In the genomic region with DNA sequence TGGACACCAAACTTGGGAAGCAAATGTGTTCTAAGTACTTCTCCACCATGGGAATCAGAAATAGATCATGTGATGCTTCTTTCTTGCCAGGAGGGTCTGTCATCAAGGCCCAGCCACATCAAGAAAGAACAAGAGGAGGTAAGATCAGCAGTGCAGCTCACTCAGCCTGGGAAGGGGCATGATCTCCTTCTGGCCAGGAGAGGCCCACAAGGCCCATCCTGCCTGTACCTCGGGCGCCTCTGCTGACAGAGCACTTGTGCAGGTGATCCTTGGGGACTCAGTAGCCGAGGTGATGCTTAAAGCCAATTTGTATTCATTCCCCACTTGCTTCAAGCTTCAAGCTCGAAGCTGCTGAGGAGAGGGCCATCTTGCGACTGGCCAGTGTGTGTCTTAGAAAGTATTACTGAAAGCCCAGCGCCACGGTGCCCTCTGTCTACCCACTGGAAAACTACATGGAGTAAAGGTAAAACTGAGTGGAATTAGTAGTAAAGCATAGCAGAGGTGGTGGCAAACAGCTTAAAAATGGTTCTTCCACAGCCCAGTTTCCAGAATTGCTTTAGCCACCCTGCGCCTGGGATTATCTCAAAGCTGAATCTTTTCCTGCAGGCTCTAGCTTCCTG, we compare ENCODE assay signal across 8 cellular contexts. TPM values are rescaled to one million over a fixed set of nuclear protein-coding genes. Genes with fewer than 3 reads are reported as not detected.
DNase-seq lines count a peak whose midpoint lies in the region; ATAC-seq and TF ChIP-seq lines count a peak whose summit lies in the region.

No MANE protein-coding gene starts in this region.

- H2BK15ac ChIP-seq in mesenchymal stem cell (ENCODE audit: low read depth, poor library complexity, severe bottlenecking): no peak overlapping the region

- H3K9me3 ChIP-seq in mesenchymal stem cell (ENCODE audit: control insufficient read depth, low read length): no peaks in the 10 kb centered on the region

- 86% methylated on average over 8 of the region's 8 CpGs for WGBS in mesenchymal stem cell

- peaks cover 15 to 75% of the 10 kb centered on the region in 2 experiments for H3K36me3 ChIP-seq in mesenchymal stem cell (ENCODE audit: control insufficient read depth in 1 of 2, insufficient read depth in 2 of 2, low read depth in 1 of 2, low read length in 2 of 2)

- no peak overlapping the region for H3K18ac ChIP-seq in mesenchymal stem cell (ENCODE audit: low read depth in 1 of 2, low read length in 2 of 2)

- H2AFZ ChIP-seq in mesenchymal stem cell (ENCODE audit: low read depth, low read length): no peak overlapping the region

- H3K27ac ChIP-seq in mesenchymal stem cell (ENCODE audit: low read length, poor library complexity, severe bottlenecking): no peak overlapping the region

- TF ChIP-seq CTCF in LNCaP clone FGC (IDR thresholded peaks at IDR 0.05; ENCODE audit: control insufficient read depth, extremely low read depth, insufficient read depth) (peak; percentile 62), cardiac fibroblast (IDR thresholded peaks at IDR 0.05; ENCODE audit: low read depth, low read length) (peak; percentile 65)

- H4K91ac ChIP-seq in mesenchymal stem cell (ENCODE audit: low read length): no peak overlapping the region

- H3K4me3 ChIP-seq in LNCaP clone FGC (ENCODE audit: low read depth, low read length): no peak overlapping the region
- no peak overlapping the region for H3K4me3 ChIP-seq in cardiac fibroblast (replicated peaks in 1 of 2; ENCODE audit: low read depth in 2 of 2, low read length in 2 of 2)
- H3K4me3 ChIP-seq in mesenchymal stem cell (ENCODE audit: insufficient read depth in 1 of 2, low read depth in 1 of 2, low read length in 2 of 2): no peak overlapping the region

- no peak overlapping the region for H3K4me2 ChIP-seq in mesenchymal stem cell (ENCODE audit: low read length, poor library complexity, severe bottlenecking)

- ATAC-seq in GM18511 (IDR thresholded peaks at IDR 0.05; ENCODE audit: unreplicated experiment) (no peak), HG03108 (IDR thresholded peaks at IDR 0.05; ENCODE audit: unreplicated experiment) (no peak), HG03196 (IDR thresholded peaks at IDR 0.05; ENCODE audit: unreplicated experiment) (no peak)

- no peak overlapping the region for H2BK120ac ChIP-seq in mesenchymal stem cell (ENCODE audit: low read depth, low read length)

- peak overlapping the region; percentile 19 for H4K8ac ChIP-seq in mesenchymal stem cell (ENCODE audit: low read length)

- H3K14ac ChIP-seq in mesenchymal stem cell (ENCODE audit: low read length in 2 of 2): no peak overlapping the region

- H2AK5ac ChIP-seq in mesenchymal stem cell (ENCODE audit: low read length, severe bottlenecking): no peak overlapping the region

- H2BK12ac ChIP-seq in mesenchymal stem cell (ENCODE audit: low read length in 2 of 2): no peak overlapping the region

- H3K23ac ChIP-seq in mesenchymal stem cell (ENCODE audit: low read length in 2 of 2): no peak overlapping the region

- H3K27me3 ChIP-seq in mesenchymal stem cell (ENCODE audit: control insufficient read depth in 1 of 2, insufficient read depth in 1 of 2, low read length in 2 of 2): peaks cover 0 to 11% of the 10 kb centered on the region in 2 experiments

- H3K4me1 ChIP-seq in mesenchymal stem cell (ENCODE audit: control insufficient read depth, insufficient read depth, low read depth, low read length): peaks cover 2% of the 10 kb centered on the region

- no peaks in the 10 kb centered on the region for H3K79me1 ChIP-seq in mesenchymal stem cell (replicated peaks; ENCODE audit: low read length, poor library complexity, severe bottlenecking)

- no peak overlapping the region for H2BK5ac ChIP-seq in mesenchymal stem cell (ENCODE audit: low read depth, low read length, poor library complexity, severe bottlenecking)

- H3K4ac ChIP-seq in mesenchymal stem cell (ENCODE audit: low read depth in 1 of 2, low read length in 2 of 2): no peak overlapping the region

- H3K9ac ChIP-seq in mesenchymal stem cell (ENCODE audit: low read length): no peak overlapping the region

- DNase-seq in COLO829 (ENCODE audit: low spot score) (peak; percentile 25), LNCaP clone FGC (ENCODE audit: low read depth) (no peak), cardiac fibroblast (ENCODE audit: low read depth in 2 of 2) (peak in 1 of 2 donors; percentile 48), mesenchymal stem cell (no peak)
- DNase-seq in stimulated activated naive CD4-positive, alpha-beta T cell treated with Interleukin-2 at 50 U/mL for 16 hours (lab: John Stamatoyannopoulos, UW): no peak

RNA-seq across cellular contexts. Expression of a gene that starts 26.2 kb away (rescaled TPM):
- 522 TPM for polyA plus RNA-seq in mesenchymal stem cell (2013, experiment 1 of 2)
- polyA plus RNA-seq in mesenchymal stem cell (2013, experiment 2 of 2): 530 TPM

RNA-seq across cellular contexts. Expression of a gene that starts 53.3 kb away (rescaled TPM):
- 213 TPM for polyA plus RNA-seq in mesenchymal stem cell (2013, experiment 1 of 2)
- polyA plus RNA-seq in mesenchymal stem cell (2013, experiment 2 of 2): 208 TPM
